In genomic region chr3:53232641-53233377, GRCh38 we compare ENCODE assay signal across 15 cellular contexts. TPM values are rescaled to one million over a fixed set of nuclear protein-coding genes. Genes with fewer than 3 reads are reported as not detected.
DNase-seq lines count a peak whose midpoint lies in the region; ATAC-seq, FAIRE-seq and TF ChIP-seq lines count a peak whose summit lies in the region.
"Had no signal": no experiment of that assay in that cellular context is flagged by ENCODE, and none has a peak within 500 bp of the region (broad histone marks: within the 10 kb centered on the region; RNA-seq: fewer than 3 reads in every experiment).

No MANE protein-coding gene starts in this region.

- no peak for FAIRE-seq in GM12878 (lab: Jason Lieb, UNC)
- no peak for FAIRE-seq in HTR-8/SVneo (lab: Jason Lieb, UNC)

- intact Hi-C loops in GM12878 (cut with micrococcal nuclease; ENCODE audit: unreplicated experiment) (no loop called here), tibial artery (cut with DNase I; ENCODE audit: low total_unique reads) (no loop called here)

- H3K4me1 ChIP-seq in GM12878 (ENCODE audit: control insufficient read depth, insufficient read depth, low read length) (no peaks in the 10 kb centered on the region), tibial artery (peaks cover 0 to 21% (median 14%) of the 10 kb centered on the region in 4 donors)

- SMC1A ChIA-PET in GM12878 (lab: Charles Lee; ENCODE audit: uncharacterized antibody, unreplicated experiment): interaction anchor here (1.0 kb wide), 1 partner anchor 15 kb away, joined by 3 read pairs; no protein-coding TSS in a partner anchor

- no peaks in the 10 kb centered on the region for H4K20me1 ChIP-seq in GM12878 (ENCODE audit: control insufficient read depth, insufficient read depth)

- no peak overlapping the region for H3K9ac ChIP-seq in GM12878 (ENCODE audit: control insufficient read depth, insufficient read depth, low read length)

- H3K9me3 ChIP-seq in GM12878 (replicated peaks; ENCODE audit: control insufficient read depth, insufficient read depth, low read length): no peaks in the 10 kb centered on the region
- no peaks in the 10 kb centered on the region for H3K9me3 ChIP-seq in tibial artery

- no peak for ATAC-seq in GM12878
- ATAC-seq in GM18498 (IDR thresholded peaks at IDR 0.05; ENCODE audit: unreplicated experiment): no peak
- no peak for ATAC-seq in HG03565 (IDR thresholded peaks at IDR 0.05; ENCODE audit: unreplicated experiment)
- ATAC-seq: activated CD4-positive, CD25-positive, alpha-beta regulatory T cell treated with anti-CD3 and anti-CD28 coated beads, Interleukin-2, amount 50 U/mL, for 24 hours; Panc1 had no signal

- TF ChIP-seq CTCF in GM12878 (IDR thresholded peaks at IDR 0.05 in 2 of 3, conservative IDR thresholded peaks at IDR 0.05 in 1 of 3; ENCODE audit: control insufficient read depth in 2 of 3, extremely low read depth in 1 of 3, insufficient read depth in 1 of 3, low read depth in 3 of 3, low read length in 3 of 3) (no peak), nephron progenitor cell (IDR thresholded peaks at IDR 0.05) (no peak), tibial artery (IDR thresholded peaks at IDR 0.05) (no peak)

- H3K27me3 ChIP-seq in GM12878 (replicated peaks in 1 of 2; ENCODE audit: control insufficient read depth in 2 of 2, insufficient read depth in 2 of 2, low read length in 1 of 2): no peaks in the 10 kb centered on the region
- H3K27me3 ChIP-seq in tibial artery: no peaks in the 10 kb centered on the region

- peak overlapping the region; percentile 61 for H3K27ac Mint-ChIP-seq in nephron progenitor cell

- POLR2A ChIA-PET in GM12878 (lab: Charles Lee): interaction anchor here (0.6 to 1.5 kb wide), 2 partner anchors 17 to 30 kb away, joined by 3 to 5 read pairs; no protein-coding TSS in a partner anchor

- H3K36me3 ChIP-seq in GM12878 (ENCODE audit: control insufficient read depth in 2 of 2, insufficient read depth in 2 of 2, low read length in 1 of 2): peaks cover 27 to 67% of the 10 kb centered on the region in 2 experiments; a peak in 3 of 4 replicates
- peaks cover 80 to 100% (median 89%) of the 10 kb centered on the region in 3 donors for H3K36me3 ChIP-seq in tibial artery

- H3K27me3 Mint-ChIP-seq in nephron progenitor cell (ENCODE audit: low read depth, poor library complexity): no peaks in the 10 kb centered on the region
- H3K27me3 Mint-ChIP-seq: activated T-cell treated with anti-CD3 and anti-CD28 coated beads, Interleukin-2, amount 50 U/mL, for 24 hours had no signal

- CTCF ChIA-PET in GM12878 (lab: Yijun Ruan, JAX): interaction anchor here (0.6 to 2.1 kb wide), 3 partner anchors 12 to 15 kb away, joined by 3 to 5 read pairs (median 4); no protein-coding TSS in a partner anchor

- H3K4me3 Mint-ChIP-seq in nephron progenitor cell: no peak overlapping the region
- H3K4me3 Mint-ChIP-seq: activated T-cell treated with anti-CD3 and anti-CD28 coated beads, Interleukin-2, amount 50 U/mL, for 24 hours had no signal

- H2AFZ ChIP-seq in GM12878 (ENCODE audit: control insufficient read depth, low read depth, low read length): no peak overlapping the region

- in situ Hi-C loops in GM12878 (cut with MboI): no loop called here

- no peak overlapping the region for H3K4me2 ChIP-seq in GM12878 (ENCODE audit: control insufficient read depth, insufficient read depth)

- RAD21 ChIA-PET in GM12878 (lab: Charles Lee; ENCODE audit: unreplicated experiment): no interaction called here

- H3K9me3 Mint-ChIP-seq in nephron progenitor cell: no peaks in the 10 kb centered on the region
- H3K9me3 Mint-ChIP-seq: activated T-cell treated with anti-CD3 and anti-CD28 coated beads, Interleukin-2, amount 50 U/mL, for 24 hours had no signal

- no TSS peak for BruUV-seq in GM12878 (replicated peaks; lab: Mats Ljungman, UMichigan)

- DNase-seq in 8988T: peak; percentile 25
- DNase-seq in GM12878 (ENCODE audit: low read depth, low spot score): no peak
- DNase-seq in nephron progenitor cell: no peak
- DNase-seq in tibial artery: no peak
- no peak for DNase-seq in HTR-8/SVneo (ENCODE audit: insufficient read length, low spot score)
- DNase-seq: activated T-cell treated with anti-CD3 and anti-CD28 coated beads, Interleukin-2, amount 50 U/mL, for 24 hours; amygdala; NCI-H1694 treated with DMSO at 0.1 percent for 48 hours; NCI-H510A treated with DMSO at 0.1 percent for 48 hours had no signal

- WGBS in GM12878 (ENCODE audit: insufficient coverage, insufficient replicate concordance, low lambda C conversion rate, missing lambda C conversion rate): 84% methylated on average over 18 of the region's 18 CpGs

- TF ChIP-seq POLR2A in GM15510 (IDR thresholded peaks at IDR 0.05; ENCODE audit: borderline replicate concordance, extremely low read depth, insufficient read length) (peak; percentile 21), GM12878 (IDR thresholded peaks at IDR 0.05; ENCODE audit: low read depth, low read length) (peak; percentile 59; the same call in 1 of the 2 replicates)

- H3K36me3 Mint-ChIP-seq in nephron progenitor cell (ENCODE audit: low read depth): peaks cover 36% of the 10 kb centered on the region

- no peaks in the 10 kb centered on the region for H3K79me2 ChIP-seq in GM12878 (ENCODE audit: control insufficient read depth, insufficient read depth, low read length)

- H3K27ac ChIP-seq in GM12878 (ENCODE audit: control insufficient read depth, insufficient read depth): no peak overlapping the region
- peak overlapping the region in 1 of 2 donors; percentile 33 for H3K27ac ChIP-seq in tibial artery

- no peak for TF ChIP-seq RAD21 in GM12878 (IDR thresholded peaks at IDR 0.05; ENCODE audit: insufficient read depth, low read depth, low read length)

- no peaks in the 10 kb centered on the region for H3K4me1 Mint-ChIP-seq in nephron progenitor cell

- TF ChIP-seq EP300 in GM12878 (IDR thresholded peaks at IDR 0.05; ENCODE audit: borderline replicate concordance in 1 of 2, control insufficient read depth in 1 of 2, low read depth in 2 of 2, low read length in 2 of 2): no peak

- H3K4me3 ChIP-seq in GM12878: no peak overlapping the region
- no peak overlapping the region for H3K4me3 ChIP-seq in tibial artery
- H3K4me3 ChIP-seq: lung had no signal

TF ChIP-seq in GM12878, 131 proteins besides CTCF, POLR2A, EP300 and RAD21:
- no peak for TF ChIP-seq MTA3 (IDR thresholded peaks at IDR 0.05; ENCODE audit: borderline replicate concordance, low read length)
- no peak for TF ChIP-seq RCOR1 (conservative IDR thresholded peaks at IDR 0.05; ENCODE audit: low read depth, low read length)
- no peak for TF ChIP-seq ETV6 (conservative IDR thresholded peaks at IDR 0.05 in 1 of 2, IDR thresholded peaks at IDR 0.05 in 1 of 2; ENCODE audit: borderline replicate concordance in 1 of 2, low read depth in 1 of 2)
- TF ChIP-seq ZNF207 (IDR thresholded peaks at IDR 0.05; ENCODE audit: borderline replicate concordance): no peak
TF ChIP-seq in GM12878: peak in this region for 0.

RNA-seq across cellular contexts. Expression of gene TKT, which starts 23.0 kb away (rescaled TPM):
- total RNA-seq in GM12878 (2013; cell fraction: nucleolus; rRNA removed): 106 and 122 TPM in 2 replicates
- total RNA-seq in GM12878 (2014; rRNA removed): 331 and 385 TPM in 2 replicates
- total RNA-seq in GM12878 (2014; rRNA removed; fragmentation: Illumina TruSeq; extraction: Trizol): 128 and 136 TPM in 2 replicates
- 331 and 349 TPM in 2 replicates for total RNA-seq in GM12878 (2021)
- polyA plus RNA-seq in GM12878 (2011; ENCODE audit: low read depth): 70.6 TPM
- polyA plus RNA-seq in GM12878 (2011; rRNA removed): 37.2 and 113 TPM in 2 replicates
- 108 and 112 TPM in 2 replicates for polyA plus RNA-seq in GM12878 (2011; cell fraction: cytosol; rRNA removed)
- 176 and 234 TPM in 2 replicates for polyA plus RNA-seq in GM12878 (2011; cell fraction: nucleus; rRNA removed)
- polyA plus RNA-seq in GM12878 (2012): 182 and 245 TPM in 2 replicates
- 49.7 and 140 TPM in 2 replicates for polyA plus RNA-seq in GM12878 (2014; fragmentation: Illumina TruSeq; extraction: Trizol)
- polyA plus RNA-seq in GM12878 (2014; fragmentation: Nextera tagmentation; extraction: Ambion mirVana): 10 to 100 TPM; 56.4 to 98.3 TPM
- 238 and 298 TPM in 2 replicates for polyA plus RNA-seq in GM12878 (2014; rRNA removed)
- 100 to 1,000 TPM; 147 to 156 TPM for polyA plus RNA-seq in GM12878 (2016; fragmentation: Nextera tagmentation; extraction: Ambion mirVana)
- polyA minus RNA-seq in GM12878 (2011; rRNA and poly(A)+ RNA removed): 84.9 and 143 TPM in 2 replicates
- 96.5 and 97.3 TPM in 2 replicates for polyA minus RNA-seq in GM12878 (2011; cell fraction: cytosol; rRNA and poly(A)+ RNA removed)
- polyA minus RNA-seq in GM12878 (2011; cell fraction: nucleus; rRNA and poly(A)+ RNA removed): 44.6 and 71.2 TPM in 2 replicates
